22 cellular contexts compared by ENCODE assay signal in genomic region chrX:130594453-130594916, GRCh38.
DNase-seq lines count a peak whose midpoint lies in the region; ATAC-seq and TF ChIP-seq lines count a peak whose summit lies in the region.
"Had no signal": no experiment of that assay in that cellular context is flagged by ENCODE, and none has a peak within 500 bp of the region (broad histone marks: within the 10 kb centered on the region; RNA-seq: fewer than 3 reads in every experiment).

No MANE protein-coding gene starts in this region.

- no peak overlapping the region for H3K4me2 ChIP-seq in neural progenitor cell

- ATAC-seq in HG02870 (IDR thresholded peaks at IDR 0.05; ENCODE audit: unreplicated experiment), result no peak
- ATAC-seq: HCT116, heart right ventricle, Panc1, right cardiac atrium had no signal

- H3K4me1 ChIP-seq in endodermal cell (ENCODE audit: control insufficient read depth, insufficient read depth, low read length) (no peaks in the 10 kb centered on the region), neural progenitor cell (no peaks in the 10 kb centered on the region)
- H3K4me1 ChIP-seq: heart right ventricle, vagina had no signal

- no peaks in the 10 kb centered on the region for H4K20me1 ChIP-seq in neural progenitor cell (ENCODE audit: low read depth)

- H3K4me3 Mint-ChIP-seq in endodermal cell (no peak overlapping the region), neural progenitor cell (no peak overlapping the region)
- H3K4me3 Mint-ChIP-seq: activated naive CD8-positive, alpha-beta T cell; CD8-positive, alpha-beta memory T cell; memory B cell had no signal

- H3K27ac ChIP-seq in endodermal cell (ENCODE audit: low read depth, low read length), result peak overlapping the region; percentile 66
- H3K27ac ChIP-seq in neural progenitor cell, result no peak overlapping the region
- H3K27ac ChIP-seq: brain microvascular endothelial cell, heart right ventricle, vagina had no signal

- peak; percentile 86 for DNase-seq in DMS153 (lab: John Stamatoyannopoulos, UW)
- peak; percentile 54 for DNase-seq in NCI-H510A treated with DMSO at 0.1 percent for 48 hours (lab: John Stamatoyannopoulos, UW)
- no peak for DNase-seq in endodermal cell
- DNase-seq in neural progenitor cell (ENCODE audit: low spot score), result no peak
- no peak for DNase-seq in stimulated activated CD4-positive, alpha-beta T cell treated with anti-CD3 and anti-CD28 coated beads, Interleukin-2, amount 100 ng/mL, for 48 hours
- no peak for DNase-seq in NCI-H2107 treated with DMSO at 0.1 percent for 48 hours (lab: John Stamatoyannopoulos, UW; ENCODE audit: unreplicated experiment)
- DNase-seq in cerebellum (ENCODE audit: low spot score), result no peak
- DNase-seq: activated CD4-positive, alpha-beta T cell treated with anti-CD3 and anti-CD28 coated beads, Interleukin-2, amount 50 U/mL, for 48 hours; activated T-cell treated with anti-CD3 and anti-CD28 coated beads, Interleukin-2, amount 50 U/mL, for 1 hour; brain microvascular endothelial cell; CD8-positive, alpha-beta memory T cell; heart right ventricle; MG63; NCI-H1930; NCI-H69; right cardiac atrium had no signal

- H3K27ac Mint-ChIP-seq in endodermal cell (no peak overlapping the region), neural progenitor cell (peak overlapping the region; percentile 67)
- H3K27ac Mint-ChIP-seq: activated naive CD8-positive, alpha-beta T cell; CD8-positive, alpha-beta memory T cell; memory B cell had no signal

- H3K4me3 ChIP-seq in endodermal cell (ENCODE audit: low read length) (no peak overlapping the region), neural progenitor cell (no peak overlapping the region)
- H3K4me3 ChIP-seq: heart right ventricle, MG63, vagina had no signal

- no peaks in the 10 kb centered on the region for H3K79me2 ChIP-seq in neural progenitor cell (ENCODE audit: low read depth)

- H3K36me3 Mint-ChIP-seq in endodermal cell (ENCODE audit: low read depth) (no peaks in the 10 kb centered on the region), neural progenitor cell (no peaks in the 10 kb centered on the region)
- H3K36me3 Mint-ChIP-seq: activated naive CD8-positive, alpha-beta T cell; CD8-positive, alpha-beta memory T cell; memory B cell had no signal

- 85 to 86% methylated on average over 2 to 5 of the region's 9 CpGs for WGBS in endodermal cell (ENCODE audit: insufficient coverage in 1 of 2, insufficient read length in 1 of 2), 2 experiments

- no peaks in the 10 kb centered on the region for H3F3A ChIP-seq in neural progenitor cell (ENCODE audit: low read depth)

- H3K27me3 Mint-ChIP-seq in endodermal cell (ENCODE audit: insufficient read depth) (peaks cover 2% of the 10 kb centered on the region), neural progenitor cell (ENCODE audit: insufficient read depth, low read depth) (no peaks in the 10 kb centered on the region)

- no peak for TF ChIP-seq CTCF in endodermal cell (conservative IDR thresholded peaks at IDR 0.05)
- TF ChIP-seq CTCF in neural progenitor cell (IDR thresholded peaks at IDR 0.05), result no peak

- H3K36me3 ChIP-seq in endodermal cell (ENCODE audit: control insufficient read depth, insufficient read depth, low read length), result no peaks in the 10 kb centered on the region
- H3K36me3 ChIP-seq in neural progenitor cell, result no peaks in the 10 kb centered on the region
- H3K36me3 ChIP-seq: brain microvascular endothelial cell, heart right ventricle, MG63, vagina had no signal

- no peaks in the 10 kb centered on the region for H3K4me1 Mint-ChIP-seq in endodermal cell
- H3K4me1 Mint-ChIP-seq in neural progenitor cell, result peaks cover 14% of the 10 kb centered on the region
- H3K4me1 Mint-ChIP-seq: CD8-positive, alpha-beta memory T cell; memory B cell had no signal

- H2AFZ ChIP-seq in neural progenitor cell (replicated peaks), result no peak overlapping the region

- H3K9me3 ChIP-seq in endodermal cell (ENCODE audit: control insufficient read depth, low read length) (no peaks in the 10 kb centered on the region), neural progenitor cell (ENCODE audit: low read depth) (no peaks in the 10 kb centered on the region)
- H3K9me3 ChIP-seq: heart right ventricle, MG63, vagina had no signal

- H3K9ac ChIP-seq in endodermal cell (ENCODE audit: extremely low read depth, low read length, poor library complexity, severe bottlenecking) (no peak overlapping the region), neural progenitor cell (no peak overlapping the region)

- no peaks in the 10 kb centered on the region for H3K9me3 Mint-ChIP-seq in endodermal cell
- no peaks in the 10 kb centered on the region for H3K9me3 Mint-ChIP-seq in neural progenitor cell
- H3K9me3 Mint-ChIP-seq: CD8-positive, alpha-beta memory T cell; memory B cell had no signal

- H3K27me3 ChIP-seq in endodermal cell (ENCODE audit: control insufficient read depth, insufficient read depth, low read length, poor library complexity, severe bottlenecking), result no peaks in the 10 kb centered on the region
- H3K27me3 ChIP-seq in neural progenitor cell, result no peaks in the 10 kb centered on the region
- H3K27me3 ChIP-seq: brain microvascular endothelial cell, heart right ventricle, MG63, vagina had no signal

Comparison
In these comparisons a context has a peak if more than half of its experiments do, and no peak if none do; other contexts are left out.
1. DNase-seq: peak in DMS153 (single experiment) and NCI-H510A treated with DMSO at 0.1 percent for 48 hours (single experiment); none in endodermal cell (single experiment), neural progenitor cell (single experiment), stimulated activated CD4-positive, alpha-beta T cell treated with anti-CD3 and anti-CD28 coated beads, Interleukin-2, amount 100 ng/mL, for 48 hours (0 of 2), NCI-H2107 treated with DMSO at 0.1 percent for 48 hours (single experiment) and cerebellum (single experiment).